13 cellular contexts compared by ENCODE assay signal in the genomic region with DNA sequence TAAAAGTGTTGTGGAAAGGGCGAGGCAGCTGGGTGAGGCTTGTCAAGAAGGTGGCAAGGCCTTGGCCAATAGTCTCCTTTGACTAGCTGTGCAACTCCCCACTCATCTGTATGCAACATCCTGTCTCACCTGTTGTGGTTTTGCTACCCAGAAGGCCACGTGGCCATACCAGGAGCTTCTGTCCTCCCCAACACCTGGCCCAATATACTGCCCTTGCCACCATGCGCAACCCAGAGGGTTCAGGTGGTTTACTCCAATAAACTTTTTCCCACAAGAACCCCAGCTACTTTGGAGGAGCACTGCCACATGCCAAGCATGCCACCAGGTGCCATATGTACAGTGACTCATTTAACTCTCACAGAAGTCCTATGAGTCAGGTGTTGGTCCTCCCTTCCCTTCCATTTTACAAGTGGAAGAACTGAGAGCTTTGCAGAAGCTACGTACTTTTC. TPM values are rescaled to one million over a fixed set of nuclear protein-coding genes. Genes with fewer than 3 reads are reported as not detected.
A peak's percentile ranks its signal among the peaks of the same experiment; 100 is the strongest.
DNase-seq lines count a peak whose midpoint lies in the region; ATAC-seq and TF ChIP-seq lines count a peak whose summit lies in the region.
"Had no signal": no experiment of that assay in that cellular context is flagged by ENCODE, and none has a peak within 500 bp of the region (broad histone marks: within the 10 kb centered on the region; RNA-seq: fewer than 3 reads in every experiment).

No MANE protein-coding gene starts in this region.

- TF ChIP-seq POLR2A in HCT116 (IDR thresholded peaks at IDR 0.05; ENCODE audit: borderline replicate concordance, extremely low read depth, insufficient read depth, insufficient read length), result no peak

- RAD21 ChIA-PET in HCT116 (lab: Charles Lee; ENCODE audit: low non-redundant PET in 1 of 2, low total read pairs in 2 of 2, uncharacterized antibody in 2 of 2, unreplicated experiment in 2 of 2), result no interaction called here

- peak; percentile 27 for DNase-seq in activated CD4-positive, alpha-beta T cell treated with anti-CD3 and anti-CD28 coated beads for 48 hours
- DNase-seq in activated CD4-positive, alpha-beta T cell treated with anti-CD3 and anti-CD28 coated beads, Interleukin-2, amount 50 U/mL, for 48 hours, result no peak
- DNase-seq in HCT116 (ENCODE audit: low read depth, low spot score) (no peak), left lobe of liver (ENCODE audit: low spot score) (peak; percentile 14), HK-2 (ENCODE audit: unreplicated experiment) (no peak), H7 (no peak)
- DNase-seq in activated CD8-positive, alpha-beta memory T cell treated with anti-CD3 and anti-CD28 coated beads, Interleukin-2, amount 50 U/mL, for 48 hours, result peak; percentile 54
- DNase-seq: ACHN, mesenchymal stem cell, NCI-H226 had no signal

- H2AFZ ChIP-seq in HCT116 (ENCODE audit: low read depth, low read length, poor library complexity, severe bottlenecking), result no peak overlapping the region

- H3K27me3 ChIP-seq in HCT116 (ENCODE audit: insufficient read depth, low read length), result no peaks in the 10 kb centered on the region
- H3K27me3 ChIP-seq in H7 (ENCODE audit: control insufficient read depth, insufficient read depth, low read length), result no peaks in the 10 kb centered on the region
- H3K27me3 ChIP-seq: ascending aorta had no signal

- no peaks in the 10 kb centered on the region for H3K9me3 ChIP-seq in HCT116 (ENCODE audit: control insufficient read depth in 1 of 2, insufficient read depth in 1 of 2, low read depth in 1 of 2, low read length in 2 of 2)
- H3K9me3 ChIP-seq: ascending aorta had no signal

- intact Hi-C loops in HCT116 (cut with micrococcal nuclease), result no loop called here

- no peak overlapping the region for H3K27ac ChIP-seq in HCT116 (ENCODE audit: low read depth, low read length)
- H3K27ac ChIP-seq: ascending aorta, skin epidermis had no signal

- peaks cover 47 to 65% of the 10 kb centered on the region in 2 experiments for H3K36me3 ChIP-seq in HCT116 (ENCODE audit: control insufficient read depth in 1 of 2, insufficient read depth in 2 of 2, low read length in 2 of 2)
- peaks cover 42% of the 10 kb centered on the region for H3K36me3 ChIP-seq in H7 (replicated peaks; ENCODE audit: control insufficient read depth, insufficient read depth, low read length)

- H3K4me1 ChIP-seq in HCT116 (ENCODE audit: control insufficient read depth in 1 of 2, insufficient read depth in 2 of 2, low read length in 2 of 2), result peaks cover 0 to 5% of the 10 kb centered on the region in 2 experiments; a peak in 2 of 4 replicates
- H3K4me1 ChIP-seq: ascending aorta had no signal

- no TSS peak for BruUV-seq in HCT116 (replicated peaks; lab: Mats Ljungman, UMichigan)

- TF ChIP-seq CTCF in HCT116 (IDR thresholded peaks at IDR 0.05 in 2 of 3, conservative IDR thresholded peaks at IDR 0.05 in 1 of 3; ENCODE audit: borderline replicate concordance in 1 of 3, insufficient read depth in 1 of 3, low read depth in 2 of 3, low read length in 2 of 3), result no peak

- ATAC-seq in HCT116, result peak; percentile 44; the same call in 1 of the 2 replicates
- ATAC-seq in left lobe of liver, result no peak
- no peak for ATAC-seq in HG03139 (IDR thresholded peaks at IDR 0.05; ENCODE audit: unreplicated experiment)

- no peak overlapping the region for H3K9ac ChIP-seq in HCT116 (ENCODE audit: low read length)

- no peak overlapping the region for H3K4me2 ChIP-seq in HCT116 (ENCODE audit: low read length)

- H3K4me3 ChIP-seq in HCT116 (replicated peaks in 1 of 2; ENCODE audit: low read depth in 1 of 2, low read length in 2 of 2) (no peak overlapping the region), H7 (ENCODE audit: insufficient read depth, low read depth, low read length) (no peak overlapping the region)
- H3K4me3 ChIP-seq: ascending aorta, skin epidermis had no signal

- H3K9me2 ChIP-seq in HCT116 (ENCODE audit: insufficient read depth), result no peaks in the 10 kb centered on the region

- H3K79me2 ChIP-seq in HCT116 (ENCODE audit: insufficient read depth, low read length), result peaks cover 57% of the 10 kb centered on the region

- CTCF ChIA-PET in HCT116 (lab: Charles Lee), result interaction anchor here (2.0 kb wide), 1 partner anchor 10 kb away, joined by 8 read pairs; a partner anchor contains a TSS

- POLR2A ChIA-PET in HCT116 (lab: Charles Lee), result interaction anchor here (1.0 kb wide), 1 partner anchor 10 kb away, joined by 5 read pairs; a partner anchor contains a TSS

- peaks cover 9% of the 10 kb centered on the region; the same call in 1 of the 2 replicates for H4K20me1 ChIP-seq in HCT116 (ENCODE audit: insufficient read depth)

- TF ChIP-seq RAD21 in HCT116 (IDR thresholded peaks at IDR 0.05; ENCODE audit: low read depth), result no peak

TF ChIP-seq in HCT116, 20 proteins besides CTCF, POLR2A, EP300 and RAD21:
- TF ChIP-seq YY1 (IDR thresholded peaks at IDR 0.05; ENCODE audit: extremely low read depth, insufficient replicate concordance, low read depth, low read length), result no peak
- no peak for TF ChIP-seq EZH2 (IDR thresholded peaks at IDR 0.05)
- TF ChIP-seq EGR1 (IDR thresholded peaks at IDR 0.05; ENCODE audit: low read depth), result no peak
- no peak for TF ChIP-seq FOSL1 (IDR thresholded peaks at IDR 0.05; ENCODE audit: low read depth)
- TF ChIP-seq, protein P1, sequence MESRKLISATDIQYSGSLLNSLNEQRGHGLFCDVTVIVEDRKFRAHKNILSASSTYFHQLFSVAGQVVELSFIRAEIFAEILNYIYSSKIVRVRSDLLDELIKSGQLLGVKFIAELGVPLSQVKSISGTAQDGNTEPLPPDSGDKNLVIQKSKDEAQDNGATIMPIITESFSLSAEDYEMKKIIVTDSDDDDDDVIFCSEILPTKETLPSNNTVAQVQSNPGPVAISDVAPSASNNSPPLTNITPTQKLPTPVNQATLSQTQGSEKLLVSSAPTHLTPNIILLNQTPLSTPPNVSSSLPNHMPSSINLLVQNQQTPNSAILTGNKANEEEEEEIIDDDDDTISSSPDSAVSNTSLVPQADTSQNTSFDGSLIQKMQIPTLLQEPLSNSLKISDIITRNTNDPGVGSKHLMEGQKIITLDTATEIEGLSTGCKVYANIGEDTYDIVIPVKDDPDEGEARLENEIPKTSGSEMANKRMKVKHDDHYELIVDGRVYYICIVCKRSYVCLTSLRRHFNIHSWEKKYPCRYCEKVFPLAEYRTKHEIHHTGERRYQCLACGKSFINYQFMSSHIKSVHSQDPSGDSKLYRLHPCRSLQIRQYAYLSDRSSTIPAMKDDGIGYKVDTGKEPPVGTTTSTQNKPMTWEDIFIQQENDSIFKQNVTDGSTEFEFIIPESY (IDR thresholded peaks at IDR 0.05; ENCODE audit: extremely low read depth, insufficient replicate concordance, low read length), result no peak
- no peak for TF ChIP-seq JUND (IDR thresholded peaks at IDR 0.05)
- no peak for TF ChIP-seq ZNF274 (IDR thresholded peaks at IDR 0.05; ENCODE audit: low read depth, low read length)
- TF ChIP-seq, protein P2, sequence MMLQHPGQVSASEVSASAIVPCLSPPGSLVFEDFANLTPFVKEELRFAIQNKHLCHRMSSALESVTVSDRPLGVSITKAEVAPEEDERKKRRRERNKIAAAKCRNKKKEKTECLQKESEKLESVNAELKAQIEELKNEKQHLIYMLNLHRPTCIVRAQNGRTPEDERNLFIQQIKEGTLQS (IDR thresholded peaks at IDR 0.05), result no peak
- TF ChIP-seq SIN3A (IDR thresholded peaks at IDR 0.05; ENCODE audit: low read depth), result no peak
- TF ChIP-seq, protein P3, sequence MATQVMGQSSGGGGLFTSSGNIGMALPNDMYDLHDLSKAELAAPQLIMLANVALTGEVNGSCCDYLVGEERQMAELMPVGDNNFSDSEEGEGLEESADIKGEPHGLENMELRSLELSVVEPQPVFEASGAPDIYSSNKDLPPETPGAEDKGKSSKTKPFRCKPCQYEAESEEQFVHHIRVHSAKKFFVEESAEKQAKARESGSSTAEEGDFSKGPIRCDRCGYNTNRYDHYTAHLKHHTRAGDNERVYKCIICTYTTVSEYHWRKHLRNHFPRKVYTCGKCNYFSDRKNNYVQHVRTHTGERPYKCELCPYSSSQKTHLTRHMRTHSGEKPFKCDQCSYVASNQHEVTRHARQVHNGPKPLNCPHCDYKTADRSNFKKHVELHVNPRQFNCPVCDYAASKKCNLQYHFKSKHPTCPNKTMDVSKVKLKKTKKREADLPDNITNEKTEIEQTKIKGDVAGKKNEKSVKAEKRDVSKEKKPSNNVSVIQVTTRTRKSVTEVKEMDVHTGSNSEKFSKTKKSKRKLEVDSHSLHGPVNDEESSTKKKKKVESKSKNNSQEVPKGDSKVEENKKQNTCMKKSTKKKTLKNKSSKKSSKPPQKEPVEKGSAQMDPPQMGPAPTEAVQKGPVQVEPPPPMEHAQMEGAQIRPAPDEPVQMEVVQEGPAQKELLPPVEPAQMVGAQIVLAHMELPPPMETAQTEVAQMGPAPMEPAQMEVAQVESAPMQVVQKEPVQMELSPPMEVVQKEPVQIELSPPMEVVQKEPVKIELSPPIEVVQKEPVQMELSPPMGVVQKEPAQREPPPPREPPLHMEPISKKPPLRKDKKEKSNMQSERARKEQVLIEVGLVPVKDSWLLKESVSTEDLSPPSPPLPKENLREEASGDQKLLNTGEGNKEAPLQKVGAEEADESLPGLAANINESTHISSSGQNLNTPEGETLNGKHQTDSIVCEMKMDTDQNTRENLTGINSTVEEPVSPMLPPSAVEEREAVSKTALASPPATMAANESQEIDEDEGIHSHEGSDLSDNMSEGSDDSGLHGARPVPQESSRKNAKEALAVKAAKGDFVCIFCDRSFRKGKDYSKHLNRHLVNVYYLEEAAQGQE (IDR thresholded peaks at IDR 0.05; ENCODE audit: low read depth), result no peak
TF ChIP-seq in HCT116: peak in this region for 0.

RNA-seq across cellular contexts. Expression of a gene that starts 10.2 kb away (rescaled TPM):
- total RNA-seq in HCT116 (2021; ENCODE audit: unreplicated experiment), result 167 TPM
- 103 and 104 TPM in 2 replicates for polyA plus RNA-seq in HCT116 (2012)
- 22.2 TPM for total RNA-seq in left lobe of liver
- total RNA-seq in H7 (2014; rRNA removed; shearing (Covaris generic)), result 146 TPM in 2 replicates

RNA-seq across cellular contexts. Expression of a gene that starts 10.3 kb away (rescaled TPM):
- total RNA-seq in HCT116 (2021; ENCODE audit: unreplicated experiment) (16.4 TPM), left lobe of liver (3.3 TPM)
- polyA plus RNA-seq in HCT116 (2012), result 2.7 and 4.5 TPM in 2 replicates
- 9.6 and 10.7 TPM in 2 replicates for total RNA-seq in H7 (2014; rRNA removed; shearing (Covaris generic))

RNA-seq across cellular contexts. Expression of a gene that starts 20.3 kb away (rescaled TPM):
- total RNA-seq in HCT116 (2021; ENCODE audit: unreplicated experiment) (58.2 TPM), left lobe of liver (30.1 TPM)
- polyA plus RNA-seq in HCT116 (2012), result 59.0 and 65.3 TPM in 2 replicates
- 27.6 and 35.7 TPM in 2 replicates for total RNA-seq in H7 (2014; rRNA removed; shearing (Covaris generic))

RNA-seq across cellular contexts. Expression of a gene that starts 38.0 kb away (rescaled TPM):
- total RNA-seq in HCT116 (2021; ENCODE audit: unreplicated experiment) (33.9 TPM), left lobe of liver (10.7 TPM)
- 38.5 and 44.5 TPM in 2 replicates for polyA plus RNA-seq in HCT116 (2012)
- 81.8 and 85.4 TPM in 2 replicates for total RNA-seq in H7 (2014; rRNA removed; shearing (Covaris generic))

Comparison
In these comparisons a context has a peak if more than half of its experiments do, and no peak if none do; other contexts are left out.
1. DNase-seq: peak in activated CD4-positive, alpha-beta T cell treated with anti-CD3 and anti-CD28 coated beads for 48 hours (single experiment), activated CD8-positive, alpha-beta memory T cell treated with anti-CD3 and anti-CD28 coated beads, Interleukin-2, amount 50 U/mL, for 48 hours (single experiment) and left lobe of liver (single experiment); none in activated CD4-positive, alpha-beta T cell treated with anti-CD3 and anti-CD28 coated beads, Interleukin-2, amount 50 U/mL, for 48 hours (0 of 2), HCT116 (single experiment), HK-2 (single experiment) and H7 (single experiment).